1 cellular context compared by ENCODE assay signal in the genomic region with DNA sequence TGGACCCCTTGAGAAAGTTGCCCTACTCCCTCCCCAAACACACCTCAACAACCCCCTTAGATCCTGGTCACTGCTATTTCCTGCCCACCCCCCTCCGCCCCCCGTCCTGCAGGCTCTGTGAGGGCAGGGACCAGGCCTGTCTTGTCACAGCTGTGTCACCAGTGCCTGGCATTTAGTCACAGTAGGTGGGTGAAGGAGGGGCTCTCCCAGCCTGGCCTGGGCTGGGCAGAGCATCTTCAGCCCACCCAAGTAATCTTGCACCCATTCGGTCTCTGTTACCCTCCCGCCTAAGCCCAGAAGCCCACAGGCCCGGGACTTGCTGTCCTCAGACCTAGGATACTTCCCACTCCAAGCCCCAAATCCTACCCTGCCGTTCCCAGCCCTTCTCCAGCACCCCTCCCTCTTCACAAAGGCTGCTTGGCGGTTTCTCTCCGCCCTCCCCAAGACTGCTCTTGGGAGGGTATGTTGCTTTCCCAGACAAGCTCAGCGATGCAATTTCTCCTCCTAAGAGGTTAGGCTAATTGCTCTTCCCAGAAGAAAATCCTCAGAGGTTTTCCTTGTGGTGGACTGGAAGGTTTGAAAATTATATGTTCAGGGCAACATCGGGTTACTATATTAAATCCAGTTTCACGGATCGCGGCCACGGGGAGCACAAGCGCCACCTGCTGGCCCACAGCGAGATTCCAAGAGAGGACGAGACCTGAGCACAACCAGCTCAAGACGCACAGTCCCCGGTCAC.
TF ChIP-seq lines count a peak whose summit lies in the region.

No MANE protein-coding gene starts in this region.

TF ChIP-seq in HepG2, 621 proteins besides CTCF, POLR2A, EP300 and RAD21 (continued from another document):
- TF ChIP-seq, protein P1, sequence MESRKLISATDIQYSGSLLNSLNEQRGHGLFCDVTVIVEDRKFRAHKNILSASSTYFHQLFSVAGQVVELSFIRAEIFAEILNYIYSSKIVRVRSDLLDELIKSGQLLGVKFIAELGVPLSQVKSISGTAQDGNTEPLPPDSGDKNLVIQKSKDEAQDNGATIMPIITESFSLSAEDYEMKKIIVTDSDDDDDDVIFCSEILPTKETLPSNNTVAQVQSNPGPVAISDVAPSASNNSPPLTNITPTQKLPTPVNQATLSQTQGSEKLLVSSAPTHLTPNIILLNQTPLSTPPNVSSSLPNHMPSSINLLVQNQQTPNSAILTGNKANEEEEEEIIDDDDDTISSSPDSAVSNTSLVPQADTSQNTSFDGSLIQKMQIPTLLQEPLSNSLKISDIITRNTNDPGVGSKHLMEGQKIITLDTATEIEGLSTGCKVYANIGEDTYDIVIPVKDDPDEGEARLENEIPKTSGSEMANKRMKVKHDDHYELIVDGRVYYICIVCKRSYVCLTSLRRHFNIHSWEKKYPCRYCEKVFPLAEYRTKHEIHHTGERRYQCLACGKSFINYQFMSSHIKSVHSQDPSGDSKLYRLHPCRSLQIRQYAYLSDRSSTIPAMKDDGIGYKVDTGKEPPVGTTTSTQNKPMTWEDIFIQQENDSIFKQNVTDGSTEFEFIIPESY (CRISPR knock-in tag; IDR thresholded peaks at IDR 0.05) = peak; percentile 30; the same call in 1 of the 2 replicates
- TF ChIP-seq ZNF691 (CRISPR knock-in tag; IDR thresholded peaks at IDR 0.05; ENCODE audit: borderline replicate concordance, low read depth) (no peak), ZNF652 (CRISPR knock-in tag; IDR thresholded peaks at IDR 0.05; ENCODE audit: borderline replicate concordance, low read depth) (peak; percentile 30; the same call in 1 of the 2 replicates), GABPB1 (CRISPR knock-in tag; IDR thresholded peaks at IDR 0.05) (0 out of 2 replicates have a peak, but pooled peaks have one; percentile 21), HOXA3 (CRISPR knock-in tag; IDR thresholded peaks at IDR 0.05) (0 out of 2 replicates have a peak, but pooled peaks have one; percentile 21), ZFP36 (IDR thresholded peaks at IDR 0.05; ENCODE audit: borderline replicate concordance, low read depth, low read length, partially characterized antibody) (no peak), KDM2A (CRISPR knock-in tag; IDR thresholded peaks at IDR 0.05; ENCODE audit: borderline replicate concordance, low read depth) (peak; percentile 56; the same call in 1 of the 2 replicates), SP1 (IDR thresholded peaks at IDR 0.05) (no peak), SP1 (CRISPR knock-in tag; IDR thresholded peaks at IDR 0.05) (no peak)
